In the genomic region with DNA sequence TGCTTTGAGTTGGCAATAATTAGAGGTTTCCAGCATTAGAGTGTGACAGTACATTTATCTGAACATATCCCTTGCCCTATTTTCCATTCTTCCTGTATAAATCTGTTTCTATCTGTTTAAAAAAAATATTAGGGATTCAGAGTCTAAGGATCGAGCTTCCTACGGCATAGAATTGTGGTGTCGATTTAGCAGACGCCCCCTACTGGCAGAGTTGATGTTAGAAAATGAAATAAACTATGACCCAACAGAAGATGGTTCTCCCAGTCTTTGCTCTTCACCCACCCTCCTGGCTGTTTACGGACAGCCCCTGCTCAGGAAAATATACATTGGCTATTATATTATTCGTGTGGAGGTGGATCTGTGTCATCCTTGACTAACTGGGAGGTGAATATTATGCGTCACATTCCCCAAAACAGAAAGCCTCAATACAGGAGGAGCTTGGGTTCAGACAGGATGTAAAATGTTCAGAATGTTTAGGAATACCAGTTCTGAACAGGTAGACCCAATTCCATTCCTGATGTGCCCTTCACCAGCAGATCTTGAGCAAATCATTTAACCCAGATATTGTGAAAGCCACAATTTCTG, we compare ENCODE assay signal across 8 cellular contexts. TPM values are rescaled to one million over a fixed set of nuclear protein-coding genes. Genes with fewer than 3 reads are reported as not detected.
DNase-seq lines count a peak whose midpoint lies in the region; TF ChIP-seq lines count a peak whose summit lies in the region.

No MANE protein-coding gene starts in this region.

- H3F3A ChIP-seq in GM23248 (ENCODE audit: insufficient read depth), result no peaks in the 10 kb centered on the region
- H3F3A ChIP-seq in smooth muscle cell (ENCODE audit: low read depth), result no peaks in the 10 kb centered on the region

- H3K4me1 ChIP-seq in GM23248 (ENCODE audit: insufficient read depth) (no peaks in the 10 kb centered on the region), smooth muscle cell (ENCODE audit: low read depth) (no peaks in the 10 kb centered on the region)

- H4K20me1 ChIP-seq in GM23248 (ENCODE audit: insufficient read depth) (no peaks in the 10 kb centered on the region), smooth muscle cell (ENCODE audit: low read depth) (no peaks in the 10 kb centered on the region)

- 21 to 24% methylated on average over 7 of the region's 7 CpGs for WGBS in GM23248 (ENCODE audit: low coverage in 1 of 2, low lambda C conversion rate in 2 of 2, missing lambda C conversion rate in 2 of 2), 2 experiments
- 35% methylated on average over 7 of the region's 7 CpGs for WGBS in smooth muscle cell (ENCODE audit: low lambda C conversion rate)

- H3K27me3 ChIP-seq in GM23248 (replicated peaks; ENCODE audit: insufficient read depth), result no peaks in the 10 kb centered on the region
- peaks cover 20% of the 10 kb centered on the region for H3K27me3 ChIP-seq in smooth muscle cell (ENCODE audit: low read depth)

- peaks cover 5% of the 10 kb centered on the region for H3K36me3 Mint-ChIP-seq in activated T-helper 2 cell treated with anti-CD3 and anti-CD28 coated beads, Interferon-gamma antibody, Interleukin-2, Interleukin-4, amounts not matched to agents 10 μg/mL and 5 μg/mL and 100 μg/mL, durations not matched to agents 14 hours and 24 hours and 36 hours (ENCODE audit: low read depth)

- peak; percentile 76 for TF ChIP-seq CTCF in smooth muscle cell (IDR thresholded peaks at IDR 0.05; ENCODE audit: borderline replicate concordance, insufficient read depth, poor library complexity, severe bottlenecking)

- no peaks in the 10 kb centered on the region for H3K36me3 ChIP-seq in GM23248 (ENCODE audit: low read depth)
- H3K36me3 ChIP-seq in smooth muscle cell (ENCODE audit: low read depth), result no peaks in the 10 kb centered on the region

- H3K4me2 ChIP-seq in GM23248 (ENCODE audit: unreplicated experiment), result no peak overlapping the region
- no peak overlapping the region for H3K4me2 ChIP-seq in smooth muscle cell

- H3K27ac ChIP-seq in GM23248, result no peak overlapping the region
- no peak overlapping the region for H3K27ac ChIP-seq in smooth muscle cell (ENCODE audit: low read depth)

- DNase-seq in NCI-H446 (lab: John Stamatoyannopoulos, UW) (peak; percentile 8 to 66), NCI-H446 treated with DMSO at 0.1 percent for 48 hours (lab: John Stamatoyannopoulos, UW) (no peak), GM23248 (peak; percentile 74), NCI-H226 (peak; percentile 40), activated T-cell treated with anti-CD3 and anti-CD28 coated beads for 24 hours (ENCODE audit: low read depth) (peak; percentile 33), germinal center (ENCODE audit: low spot score) (peak; percentile 17), smooth muscle cell (lab: John Stamatoyannopoulos, UW; ENCODE audit: unreplicated experiment) (no peak)
- DNase-seq in activated T-helper 2 cell treated with anti-CD3 and anti-CD28 coated beads, Interferon-gamma antibody, Interleukin-2, Interleukin-4, amounts not matched to agents 10 μg/mL and 5 μg/mL and 100 μg/mL, durations not matched to agents 14 hours and 24 hours and 36 hours (ENCODE audit: low spot score), result no peak

- no peak overlapping the region for H3K27ac Mint-ChIP-seq in activated T-helper 2 cell treated with anti-CD3 and anti-CD28 coated beads, Interferon-gamma antibody, Interleukin-2, Interleukin-4, amounts not matched to agents 10 μg/mL and 5 μg/mL and 100 μg/mL, durations not matched to agents 14 hours and 24 hours and 36 hours

- H3K4me1 Mint-ChIP-seq in activated T-helper 2 cell treated with anti-CD3 and anti-CD28 coated beads, Interferon-gamma antibody, Interleukin-2, Interleukin-4, amounts not matched to agents 10 μg/mL and 5 μg/mL and 100 μg/mL, durations not matched to agents 14 hours and 24 hours and 36 hours (ENCODE audit: low read depth), result peaks cover 37% of the 10 kb centered on the region

- no peaks in the 10 kb centered on the region for H3K9me3 ChIP-seq in GM23248 (ENCODE audit: low read depth)
- no peaks in the 10 kb centered on the region for H3K9me3 ChIP-seq in smooth muscle cell (replicated peaks; ENCODE audit: low read depth)

- H3K9me2 ChIP-seq in GM23248 (ENCODE audit: insufficient read depth), result no peaks in the 10 kb centered on the region

- in situ Hi-C loops in GM23248 (cut with MboI), result loop anchor here (25.0 kb wide), 1 partner anchor 676 kb away; no protein-coding TSS in a partner anchor

- H2AFZ ChIP-seq in GM23248, result peak overlapping the region; percentile 48; the same call in 1 of the 2 replicates
- H2AFZ ChIP-seq in smooth muscle cell (ENCODE audit: low read depth), result no peak overlapping the region

- intact Hi-C loops in activated T-helper 2 cell treated with anti-CD3 and anti-CD28 coated beads, Interferon-gamma antibody, Interleukin-2, Interleukin-4, amounts not matched to agents 10 μg/mL and 5 μg/mL and 100 μg/mL, durations not matched to agents 14 hours and 24 hours and 36 hours (cut with micrococcal nuclease), result no loop called here

- peaks cover 5% of the 10 kb centered on the region for H3K9me3 Mint-ChIP-seq in activated T-helper 2 cell treated with anti-CD3 and anti-CD28 coated beads, Interferon-gamma antibody, Interleukin-2, Interleukin-4, amounts not matched to agents 10 μg/mL and 5 μg/mL and 100 μg/mL, durations not matched to agents 14 hours and 24 hours and 36 hours

- no peak overlapping the region for H3K4me3 Mint-ChIP-seq in activated T-helper 2 cell treated with anti-CD3 and anti-CD28 coated beads, Interferon-gamma antibody, Interleukin-2, Interleukin-4, amounts not matched to agents 10 μg/mL and 5 μg/mL and 100 μg/mL, durations not matched to agents 14 hours and 24 hours and 36 hours (ENCODE audit: low read depth)

- H3K4me3 ChIP-seq in GM23248, result no peak overlapping the region
- H3K4me3 ChIP-seq in smooth muscle cell, result no peak overlapping the region

- H3K9ac ChIP-seq in GM23248 (no peak overlapping the region), smooth muscle cell (ENCODE audit: low read depth) (no peak overlapping the region)

- H3K79me2 ChIP-seq in GM23248 (ENCODE audit: insufficient read depth) (no peaks in the 10 kb centered on the region), smooth muscle cell (ENCODE audit: low read depth) (no peaks in the 10 kb centered on the region)

- no peaks in the 10 kb centered on the region for H3K27me3 Mint-ChIP-seq in activated T-helper 2 cell treated with anti-CD3 and anti-CD28 coated beads, Interferon-gamma antibody, Interleukin-2, Interleukin-4, amounts not matched to agents 10 μg/mL and 5 μg/mL and 100 μg/mL, durations not matched to agents 14 hours and 24 hours and 36 hours (ENCODE audit: low read depth)

RNA-seq across cellular contexts. Expression of gene ERMN, which starts 10.6 kb away (rescaled TPM):
- not detected in 2 replicates for total RNA-seq in GM23248 (2014; rRNA removed; shearing (Covaris generic))
- polyA plus RNA-seq in GM23248 (2016; fragmentation: Nextera tagmentation; extraction: Ambion mirVana), result not detected in 2 replicates
- total RNA-seq in smooth muscle cell, result not detected in 2 replicates
- not detected in 2 replicates for polyA plus RNA-seq in smooth muscle cell
- total RNA-seq in activated T-helper 2 cell treated with anti-CD3 and anti-CD28 coated beads, Interferon-gamma antibody, Interleukin-2, Interleukin-4, amounts not matched to agents 10 μg/mL and 5 μg/mL and 100 μg/mL, durations not matched to agents 14 hours and 24 hours and 36 hours, result 1.9 and 2.0 TPM in 2 replicates

Comparison
In these comparisons a context has a peak if more than half of its experiments do, and no peak if none do; other contexts are left out.
1. DNase-seq: peak in NCI-H446 (2 of 2), GM23248 (single experiment), NCI-H226 (single experiment), activated T-cell treated with anti-CD3 and anti-CD28 coated beads for 24 hours (single experiment) and germinal center (single experiment); none in NCI-H446 treated with DMSO at 0.1 percent for 48 hours (single experiment), smooth muscle cell (single experiment) and activated T-helper 2 cell treated with anti-CD3 and anti-CD28 coated beads, Interferon-gamma antibody, Interleukin-2, Interleukin-4, amounts not matched to agents 10 μg/mL and 5 μg/mL and 100 μg/mL, durations not matched to agents 14 hours and 24 hours and 36 hours (single experiment).